8 cellular contexts compared by ENCODE assay signal in the genomic region with DNA sequence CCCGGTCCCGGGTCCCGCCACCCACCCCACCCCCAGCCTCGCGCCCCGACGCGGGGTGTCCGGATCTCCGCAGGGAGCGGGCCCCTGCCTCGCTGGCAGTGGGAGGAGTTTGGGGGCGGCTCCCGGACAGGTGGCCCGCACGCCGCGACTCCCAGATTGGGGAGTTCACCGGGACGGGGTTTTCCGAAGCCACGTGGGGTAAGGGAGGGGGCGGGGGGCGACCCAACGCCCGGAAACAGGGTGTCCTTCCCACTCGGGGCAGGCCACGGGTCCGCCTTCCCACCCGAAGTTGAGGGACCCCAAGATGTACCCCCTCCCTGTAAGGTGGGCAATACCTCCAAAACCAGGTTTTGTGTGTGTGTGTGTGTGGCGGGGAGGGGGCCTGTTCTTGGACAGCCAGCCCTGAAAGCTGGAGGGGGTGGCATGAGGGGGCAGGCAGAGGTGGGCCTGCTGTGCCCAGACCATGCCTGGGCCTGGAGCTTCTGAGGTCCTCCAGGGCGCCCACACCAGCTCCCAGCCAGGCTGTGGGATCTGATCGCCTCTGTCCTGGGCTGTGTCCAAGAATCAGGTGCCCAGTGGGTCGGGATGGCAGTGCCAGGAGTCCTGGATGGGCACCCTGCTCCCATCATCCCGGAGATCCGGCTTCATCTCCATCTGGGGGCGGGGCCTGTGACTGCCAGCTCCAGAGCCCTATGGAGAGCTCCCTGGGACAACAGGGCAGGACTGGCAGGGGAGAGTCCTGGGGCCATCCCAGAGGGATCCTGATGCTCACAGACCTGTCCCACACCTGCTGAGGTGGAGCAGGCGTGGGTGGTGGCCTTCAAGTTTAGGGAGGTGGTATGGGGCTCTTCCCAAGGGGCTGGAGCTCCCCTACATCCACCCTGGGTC. TPM values are rescaled to one million over a fixed set of nuclear protein-coding genes. Genes with fewer than 3 reads are reported as not detected.
DNase-seq lines count a peak whose midpoint lies in the region; ATAC-seq and TF ChIP-seq lines count a peak whose summit lies in the region.

No MANE protein-coding gene starts in this region.

- WGBS in spleen, 5 donors, result 3 to 15% (median 9%) methylated on average over 13 to 38 of the region's 38 CpGs

- H3K36me3 Mint-ChIP-seq in T-helper 2 cell treated with Interferon-gamma antibody and Interleukin-4, amounts not matched to agents 5 μg/mL and 100 μg/mL, for 36 hours (ENCODE audit: low read depth), result peaks cover 21% of the 10 kb centered on the region
- peaks cover 6% of the 10 kb centered on the region for H3K36me3 Mint-ChIP-seq in brain

- H3K4me3 ChIP-seq in A673 (ENCODE audit: low read depth, low read length, poor library complexity, severe bottlenecking) (peak overlapping the region; percentile 85), spleen (peak overlapping the region; percentile 56 to 94 (median 72))

- no TSS peak for BruUV-seq in A673 (replicated peaks; lab: Mats Ljungman, UMichigan)

- peak overlapping the region; percentile 60 for H3K27ac ChIP-seq in A673 (ENCODE audit: low read depth, low read length, poor library complexity, severe bottlenecking)
- H3K27ac ChIP-seq in spleen, result peak overlapping the region; percentile 75 to 96 (median 90)

- DNase-seq in A673 (ENCODE audit: low spot score) (peak; percentile 70), HK-2 (ENCODE audit: unreplicated experiment) (peak; percentile 70), iPS-NIHi7 (ENCODE audit: extremely low spot score) (peak; percentile 67), spleen (peak; percentile 89)
- peak; percentile 40 for DNase-seq in T-helper 2 cell treated with Interferon-gamma antibody and Interleukin-4, amounts not matched to agents 5 μg/mL and 100 μg/mL, for 36 hours (ENCODE audit: low spot score)

- POLR2A ChIA-PET in A673 (lab: Charles Lee; ENCODE audit: low non-redundant PET), result no interaction called here

- peak overlapping the region; percentile 7 for H3K27ac Mint-ChIP-seq in T-helper 2 cell treated with Interferon-gamma antibody and Interleukin-4, amounts not matched to agents 5 μg/mL and 100 μg/mL, for 36 hours
- peak overlapping the region in 2 of 5 experiments; percentile 28 to 76 for H3K27ac Mint-ChIP-seq in brain

- H3K27me3 Mint-ChIP-seq in T-helper 2 cell treated with Interferon-gamma antibody and Interleukin-4, amounts not matched to agents 5 μg/mL and 100 μg/mL, for 36 hours (ENCODE audit: low read depth), result no peaks in the 10 kb centered on the region
- H3K27me3 Mint-ChIP-seq in brain, result peaks cover 3% of the 10 kb centered on the region

- no peaks in the 10 kb centered on the region for H3K27me3 ChIP-seq in A673 (replicated peaks; ENCODE audit: insufficient read depth, low read depth, low read length, poor library complexity)
- H3K27me3 ChIP-seq in spleen (replicated peaks in 1 of 7), result no peaks in the 10 kb centered on the region

- H3K9me3 Mint-ChIP-seq in T-helper 2 cell treated with Interferon-gamma antibody and Interleukin-4, amounts not matched to agents 5 μg/mL and 100 μg/mL, for 36 hours, result no peaks in the 10 kb centered on the region
- peaks cover 0 to 3% (median 0%) of the 10 kb centered on the region in 5 experiments for H3K9me3 Mint-ChIP-seq in brain

- CTCF ChIA-PET in A673 (lab: Charles Lee), result no interaction called here

- peaks cover 11% of the 10 kb centered on the region for H3K4me1 ChIP-seq in A673 (ENCODE audit: insufficient read depth, low read length, poor library complexity, severe bottlenecking)
- H3K4me1 ChIP-seq in spleen, result peaks cover 45 to 74% (median 59%) of the 10 kb centered on the region in 6 donors

- peaks cover 5% of the 10 kb centered on the region for H3K36me3 ChIP-seq in A673 (ENCODE audit: insufficient read depth, low read length, poor library complexity, severe bottlenecking)
- peaks cover 0 to 44% (median 16%) of the 10 kb centered on the region in 6 donors for H3K36me3 ChIP-seq in spleen

- intact Hi-C loops in A673 (cut with micrococcal nuclease; ENCODE audit: unreplicated experiment) (loop anchor here (5.0 kb wide), 1 partner anchor 42 kb away; the partner anchor contains the start of gene TMC6), spleen (cut with DNase I; ENCODE audit: low total_unique reads) (no loop called here)

- H3K4me3 Mint-ChIP-seq in T-helper 2 cell treated with Interferon-gamma antibody and Interleukin-4, amounts not matched to agents 5 μg/mL and 100 μg/mL, for 36 hours, result peak overlapping the region; percentile 66
- H3K4me3 Mint-ChIP-seq in brain, result peak overlapping the region; percentile 71 to 83 (median 78)

- H3K4me1 Mint-ChIP-seq in T-helper 2 cell treated with Interferon-gamma antibody and Interleukin-4, amounts not matched to agents 5 μg/mL and 100 μg/mL, for 36 hours (ENCODE audit: low read depth), result peaks cover 22% of the 10 kb centered on the region
- peaks cover 22% of the 10 kb centered on the region for H3K4me1 Mint-ChIP-seq in brain

- no peak for TF ChIP-seq POLR2A in spleen (IDR thresholded peaks at IDR 0.05)

- H3K9me3 ChIP-seq in A673 (ENCODE audit: low read depth, low read length, poor library complexity, severe bottlenecking), result no peaks in the 10 kb centered on the region
- H3K9me3 ChIP-seq in spleen, result no peaks in the 10 kb centered on the region

- ATAC-seq in GM18520 (IDR thresholded peaks at IDR 0.05; ENCODE audit: unreplicated experiment), result peak; percentile 17
- no peak for ATAC-seq in GM18858 (IDR thresholded peaks at IDR 0.05; ENCODE audit: unreplicated experiment)

- no peak for TF ChIP-seq CTCF in A673 (conservative IDR thresholded peaks at IDR 0.05; ENCODE audit: low read depth, low read length)
- TF ChIP-seq CTCF in brain (conservative IDR thresholded peaks at IDR 0.05), result no peak
- TF ChIP-seq CTCF in spleen (IDR thresholded peaks at IDR 0.05 in 8 of 11, conservative IDR thresholded peaks at IDR 0.05 in 3 of 11), result no peak

RNA-seq across cellular contexts. Expression of gene SYNGR2, which starts 0.8 kb away (rescaled TPM):
- total RNA-seq in A673 (2021), result 55.3 and 59.7 TPM in 2 replicates
- 88.2 TPM for polyA plus RNA-seq in brain (ENCODE audit: insufficient read depth, low read depth, low replicate concordance)
- total RNA-seq in spleen, result 100 to 1,000 TPM; 107 to 179 (median 137) TPM
- 100 to 1,000 TPM; 152 to 201 (median 170) TPM for polyA plus RNA-seq in spleen

RNA-seq across cellular contexts. Expression of gene TK1, which starts 17.7 kb away (rescaled TPM):
- total RNA-seq in A673 (2021), result 133 and 136 TPM in 2 replicates
- polyA plus RNA-seq in brain (ENCODE audit: insufficient read depth, low read depth, low replicate concordance), result 45.3 TPM
- 10 to 100 TPM in 5 of 7 donors, 1 to 10 TPM in 2; 3.7 to 18.7 (median 10.5) TPM for total RNA-seq in spleen
- 10 to 100 TPM in 2 of 3 donors, 1 to 10 TPM in 1; 3.9 to 20.4 (median 19.8) TPM for polyA plus RNA-seq in spleen

RNA-seq across cellular contexts. Expression of gene AFMID, which starts 18.0 kb away (rescaled TPM):
- total RNA-seq in A673 (2021) (64.1 and 65.0 TPM in 2 replicates), spleen (10 to 100 TPM; 19.3 to 42.5 (median 27.0) TPM)
- polyA plus RNA-seq in brain (ENCODE audit: insufficient read depth, low read depth, low replicate concordance) (36.1 TPM), spleen (10 to 100 TPM; 13.1 to 22.0 (median 14.1) TPM)

RNA-seq across cellular contexts. Expression of gene C17orf99, which starts 23.0 kb away (rescaled TPM):
- total RNA-seq in A673 (2021) (not detected in 2 replicates), spleen (1 to 10 TPM in 2 of 7 donors, under 1 TPM in 2, not detected in 3; 0.19 to 3.0 (median 0.95) TPM)
- polyA plus RNA-seq in brain (ENCODE audit: insufficient read depth, low read depth, low replicate concordance) (not detected), spleen (under 1 TPM in 2 of 3 donors, not detected in 1; 0.46 TPM)

RNA-seq across cellular contexts. Expression of gene TMC8, which starts 38.6 kb away (rescaled TPM):
- 0.32 and 1.0 TPM in 2 replicates for total RNA-seq in A673 (2021)
- 0.92 TPM for polyA plus RNA-seq in brain (ENCODE audit: insufficient read depth, low read depth, low replicate concordance)
- 100 to 1,000 TPM; 116 to 222 (median 205) TPM for total RNA-seq in spleen
- polyA plus RNA-seq in spleen, result 100 to 1,000 TPM; 103 to 191 (median 158) TPM
